In the genomic region with DNA sequence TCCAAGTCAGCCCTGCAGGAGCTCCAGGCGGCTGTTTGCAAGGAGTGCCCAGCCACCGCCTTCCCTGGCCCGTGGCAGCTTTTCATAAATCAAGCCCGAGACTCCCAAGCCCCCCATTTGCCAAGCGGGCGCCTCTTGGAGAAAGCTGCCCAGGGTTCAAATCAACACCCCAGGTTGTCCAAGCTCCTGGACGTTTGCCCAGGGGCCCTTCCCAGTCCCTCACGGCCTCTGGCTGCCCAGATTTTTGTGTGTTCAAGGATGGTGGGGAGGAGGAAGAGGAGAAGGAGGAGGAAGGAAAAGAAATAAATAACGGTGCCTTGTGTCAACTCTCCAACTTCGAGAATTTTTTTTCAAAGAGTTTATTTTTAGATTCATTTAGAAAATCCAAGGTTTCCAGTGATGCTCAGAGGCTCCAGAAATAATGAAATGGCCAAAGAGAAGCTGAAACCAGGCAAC, we compare ENCODE assay signal across 8 cellular contexts. TPM values are rescaled to one million over a fixed set of nuclear protein-coding genes. Genes with fewer than 3 reads are reported as not detected.
A peak's percentile ranks its signal among the peaks of the same experiment; 100 is the strongest.
DNase-seq lines count a peak whose midpoint lies in the region; ATAC-seq and TF ChIP-seq lines count a peak whose summit lies in the region.

No MANE protein-coding gene starts in this region.

- no peak for ATAC-seq in activated CD4-positive, alpha-beta T cell treated with anti-CD3 and anti-CD28 coated beads for 36 hours
- no peak for ATAC-seq in memory B cell (ENCODE audit: low read depth)

- H3K4me1 ChIP-seq in thyroid gland, result peaks cover 12 to 30% of the 10 kb centered on the region in 2 donors

- DNase-seq in activated CD4-positive, alpha-beta T cell treated with anti-CD3 and anti-CD28 coated beads for 36 hours, result no peak
- no peak for DNase-seq in activated CD4-positive, alpha-beta T cell treated with anti-CD3 and anti-CD28 coated beads for 4 hours
- DNase-seq in coronary artery (ENCODE audit: low spot score) (no peak), memory B cell (ENCODE audit: low spot score in 2 of 2) (no peak), thyroid gland (no peak), NCI-H82 treated with DMSO at 0.1 percent for 48 hours (lab: John Stamatoyannopoulos, UW; ENCODE audit: unreplicated experiment) (no peak), AG20443 (ENCODE audit: low spot score) (no peak), hepatic stellate cell (ENCODE audit: low spot score) (no peak)

- WGBS in thyroid gland, 2 donors, result 2 to 3% methylated on average over 9 to 10 of the region's 10 CpGs

- H3K27me3 ChIP-seq in thyroid gland, result no peaks in the 10 kb centered on the region

- POLR2A ChIA-PET in activated CD4-positive, alpha-beta T cell treated with anti-CD3 and anti-CD28 coated beads for 36 hours (lab: Charles Lee), result interaction anchor here (0.6 to 1.0 kb wide), 4 partner anchors 12 to 676 kb away, joined by 3 to 6 read pairs (median 3); no protein-coding TSS in a partner anchor

- H3K4me3 ChIP-seq in coronary artery (peak overlapping the region; percentile 81), thyroid gland (replicated peaks in 1 of 3) (peak overlapping the region in 2 of 3 donors; percentile 31 to 34)

- CTCF ChIA-PET in activated CD4-positive, alpha-beta T cell treated with anti-CD3 and anti-CD28 coated beads for 36 hours (lab: Charles Lee), result interaction anchor here (0.6 to 1.7 kb wide), 8 partner anchors 9 to 467 kb away, joined by 3 to 6 read pairs (median 4); no protein-coding TSS in a partner anchor

- no peak overlapping the region for H3K27ac Mint-ChIP-seq in activated CD4-positive, alpha-beta T cell treated with anti-CD3 and anti-CD28 coated beads for 36 hours
- no peak overlapping the region for H3K27ac Mint-ChIP-seq in memory B cell

- peaks cover 3% of the 10 kb centered on the region for H3K9me3 Mint-ChIP-seq in activated CD4-positive, alpha-beta T cell treated with anti-CD3 and anti-CD28 coated beads for 36 hours (ENCODE audit: low read depth)
- peaks cover 4% of the 10 kb centered on the region for H3K9me3 Mint-ChIP-seq in memory B cell

- peak overlapping the region; percentile 59 for H3K4me3 Mint-ChIP-seq in activated CD4-positive, alpha-beta T cell treated with anti-CD3 and anti-CD28 coated beads for 36 hours
- H3K4me3 Mint-ChIP-seq in memory B cell, result peak overlapping the region; percentile 73

- intact Hi-C loops in activated CD4-positive, alpha-beta T cell treated with anti-CD3 and anti-CD28 coated beads for 36 hours (cut with DNase I, micrococcal nuclease), result no loop called here
- intact Hi-C loops in thyroid gland (cut with DNase I), result no loop called here

- no peak for TF ChIP-seq POLR2A in thyroid gland (IDR thresholded peaks at IDR 0.05)

- peaks cover 23% of the 10 kb centered on the region for H3K4me1 Mint-ChIP-seq in activated CD4-positive, alpha-beta T cell treated with anti-CD3 and anti-CD28 coated beads for 36 hours
- peaks cover 15% of the 10 kb centered on the region for H3K4me1 Mint-ChIP-seq in memory B cell

- peaks cover 52% of the 10 kb centered on the region for H3K27me3 Mint-ChIP-seq in activated CD4-positive, alpha-beta T cell treated with anti-CD3 and anti-CD28 coated beads for 36 hours
- peaks cover 31% of the 10 kb centered on the region for H3K27me3 Mint-ChIP-seq in memory B cell

- H3K36me3 ChIP-seq in thyroid gland, result no peaks in the 10 kb centered on the region

- H3K9me3 ChIP-seq in thyroid gland, result no peaks in the 10 kb centered on the region

- peak overlapping the region; percentile 94 to 99 for H3K27ac ChIP-seq in coronary artery
- peak overlapping the region; percentile 67 to 82 (median 77) for H3K27ac ChIP-seq in thyroid gland

- no peaks in the 10 kb centered on the region for H3K36me3 Mint-ChIP-seq in activated CD4-positive, alpha-beta T cell treated with anti-CD3 and anti-CD28 coated beads for 36 hours (ENCODE audit: low read depth)
- H3K36me3 Mint-ChIP-seq in memory B cell, result peaks cover 2% of the 10 kb centered on the region

- TF ChIP-seq CTCF in coronary artery (IDR thresholded peaks at IDR 0.05), result no peak
- no peak for TF ChIP-seq CTCF in thyroid gland (IDR thresholded peaks at IDR 0.05)

RNA-seq across cellular contexts. Expression of gene NFATC2, which starts 20.6 kb away (rescaled TPM):
- total RNA-seq in activated CD4-positive, alpha-beta T cell treated with anti-CD3 and anti-CD28 coated beads for 36 hours, result 10 to 100 TPM; 38.5 to 49.8 TPM
- total RNA-seq in thyroid gland, result 10 to 100 TPM in 1 of 4 donors, 1 to 10 TPM in 3; 7.5 to 12.6 (median 8.5) TPM
